In the genomic region with DNA sequence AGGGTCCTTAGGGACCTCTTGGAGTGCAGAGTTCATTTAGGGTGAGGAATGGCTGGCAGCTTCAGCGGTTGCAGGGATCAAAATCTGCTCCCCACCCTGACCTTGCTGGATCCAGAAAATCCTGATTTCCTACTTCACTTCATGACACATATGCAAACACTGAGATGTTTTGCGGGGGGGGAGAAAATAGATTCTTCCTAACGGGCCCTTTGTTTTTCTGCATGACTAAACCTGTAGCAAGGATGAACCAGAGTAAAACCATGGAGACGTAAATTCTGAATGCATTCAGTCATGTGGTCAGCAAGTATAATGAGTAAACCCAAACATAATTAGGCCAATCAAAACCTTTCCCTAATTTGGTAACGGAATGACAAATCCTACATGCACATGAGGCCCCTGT, we compare ENCODE assay signal across 17 cellular contexts. TPM values are rescaled to one million over a fixed set of nuclear protein-coding genes. Genes with fewer than 3 reads are reported as not detected.
DNase-seq lines count a peak whose midpoint lies in the region; ATAC-seq, FAIRE-seq and TF ChIP-seq lines count a peak whose summit lies in the region.
"Had no signal": no experiment of that assay in that cellular context is flagged by ENCODE, and none has a peak within 500 bp of the region (broad histone marks: within the 10 kb centered on the region; RNA-seq: fewer than 3 reads in every experiment).

No MANE protein-coding gene starts in this region.

- H3K27me3 ChIP-seq in pancreas, result no peaks in the 10 kb centered on the region
- H3K27me3 ChIP-seq: spleen had no signal

- H3K36me3 Mint-ChIP-seq in activated T-cell treated with anti-CD3 and anti-CD28 coated beads, Interleukin-2, amount 50 U/mL, for 24 hours (ENCODE audit: low read depth), result no peaks in the 10 kb centered on the region

- no peak overlapping the region for H3K4me3 Mint-ChIP-seq in activated T-cell treated with anti-CD3 and anti-CD28 coated beads, Interleukin-2, amount 50 U/mL, for 24 hours
- H3K4me3 Mint-ChIP-seq: dendritic cell treated with granulocyte-macrophage colony-stimulating factor and Interleukin-4, amounts not matched to agents 40 ng/mL and 50 ng/mL, for 4 days; HFFc6 had no signal

- ATAC-seq in pancreas, result peak; percentile 7 to 27 (median 17)
- ATAC-seq in HG03571 (IDR thresholded peaks at IDR 0.05; ENCODE audit: unreplicated experiment), result no peak
- no peak for ATAC-seq in HG03139 (IDR thresholded peaks at IDR 0.05; ENCODE audit: unreplicated experiment)
- ATAC-seq: A549 had no signal

- H3K36me3 ChIP-seq in pancreas, result no peaks in the 10 kb centered on the region

- peak overlapping the region in 1 of 4 donors; percentile 1 for H3K27ac ChIP-seq in pancreas
- H3K27ac ChIP-seq: A549, spleen had no signal

- H3K9me3 ChIP-seq in pancreas, result no peaks in the 10 kb centered on the region
- H3K9me3 ChIP-seq: A549, spleen had no signal

- WGBS in pancreas, 2 donors, result 26 to 28% methylated on average over 5 of the region's 5 CpGs

- H3K4me1 Mint-ChIP-seq in activated T-cell treated with anti-CD3 and anti-CD28 coated beads, Interleukin-2, amount 50 U/mL, for 24 hours (ENCODE audit: low read depth), result no peaks in the 10 kb centered on the region

- no peak for TF ChIP-seq CTCF in pancreas (IDR thresholded peaks at IDR 0.05)

- no peak for FAIRE-seq in pancreas (lab: Jason Lieb, UNC)
- FAIRE-seq: A549 had no signal

- H3K9me3 Mint-ChIP-seq in activated T-cell treated with anti-CD3 and anti-CD28 coated beads, Interleukin-2, amount 50 U/mL, for 24 hours, result no peaks in the 10 kb centered on the region
- H3K9me3 Mint-ChIP-seq: dendritic cell treated with granulocyte-macrophage colony-stimulating factor and Interleukin-4, amounts not matched to agents 40 ng/mL and 50 ng/mL, for 4 days had no signal

- H3K27me3 Mint-ChIP-seq in activated T-cell treated with anti-CD3 and anti-CD28 coated beads, Interleukin-2, amount 50 U/mL, for 24 hours, result no peaks in the 10 kb centered on the region

- intact Hi-C loops in pancreas (cut with DNase I), result no loop called here

- DNase-seq in NCI-H2029 (lab: John Stamatoyannopoulos, UW) (peak; percentile 15), NCI-H2029 treated with DMSO at 0.1 percent for 48 hours (lab: John Stamatoyannopoulos, UW) (no peak), NCI-H69 (lab: John Stamatoyannopoulos, UW) (peak; percentile 79), dedifferentiated amniotic fluid mesenchymal stem cell (ENCODE audit: extremely low spot score) (peak; percentile 29), pancreas (no peak)
- DNase-seq in activated T-cell treated with anti-CD3 and anti-CD28 coated beads, Interleukin-2, amount 50 U/mL, for 24 hours, result no peak
- DNase-seq: activated CD4-positive, alpha-beta T cell treated with anti-CD3 and anti-CD28 coated beads, Interleukin-2, amount 50 U/mL, for 1 hour; activated T-cell treated with anti-CD3 and anti-CD28 coated beads, Interleukin-2, amount 50 U/mL, for 48 hours; foreskin fibroblast; HFFc6; SHP77 treated with DMSO at 0.1 percent for 48 hours; spleen; T1000 had no signal

- no peak overlapping the region for H3K4me3 ChIP-seq in pancreas
- H3K4me3 ChIP-seq: A549, spleen had no signal

- no peak overlapping the region for H3K27ac Mint-ChIP-seq in activated T-cell treated with anti-CD3 and anti-CD28 coated beads, Interleukin-2, amount 50 U/mL, for 24 hours
- H3K27ac Mint-ChIP-seq: dendritic cell treated with granulocyte-macrophage colony-stimulating factor and Interleukin-4, amounts not matched to agents 40 ng/mL and 50 ng/mL, for 4 days; HFFc6 had no signal

- H3K4me1 ChIP-seq in pancreas, result peaks cover 35 to 58% (median 45%) of the 10 kb centered on the region in 3 donors
- H3K4me1 ChIP-seq: A549, spleen had no signal

RNA-seq across cellular contexts. Expression of a gene that starts 20.0 kb away (rescaled TPM):
- total RNA-seq in pancreas, result 100 to 1,000 TPM; 146 to 422 (median 314) TPM
- 100 to 1,000 TPM; 311 to 378 TPM for polyA plus RNA-seq in pancreas
- total RNA-seq: HFFc6 had no signal

Comparison
In these comparisons a context has a peak if more than half of its experiments do, and no peak if none do; other contexts are left out.
1. DNase-seq: peak in NCI-H2029 (single experiment), NCI-H69 (single experiment) and dedifferentiated amniotic fluid mesenchymal stem cell (single experiment); none in NCI-H2029 treated with DMSO at 0.1 percent for 48 hours (single experiment), pancreas (0 of 6) and activated T-cell treated with anti-CD3 and anti-CD28 coated beads, Interleukin-2, amount 50 U/mL, for 24 hours (single experiment).
2. ATAC-seq: peak in pancreas (4 of 4); none in HG03571 (single experiment) and HG03139 (single experiment).